Comparison of ENCODE assay signal across 29 cellular contexts in the genomic region with DNA sequence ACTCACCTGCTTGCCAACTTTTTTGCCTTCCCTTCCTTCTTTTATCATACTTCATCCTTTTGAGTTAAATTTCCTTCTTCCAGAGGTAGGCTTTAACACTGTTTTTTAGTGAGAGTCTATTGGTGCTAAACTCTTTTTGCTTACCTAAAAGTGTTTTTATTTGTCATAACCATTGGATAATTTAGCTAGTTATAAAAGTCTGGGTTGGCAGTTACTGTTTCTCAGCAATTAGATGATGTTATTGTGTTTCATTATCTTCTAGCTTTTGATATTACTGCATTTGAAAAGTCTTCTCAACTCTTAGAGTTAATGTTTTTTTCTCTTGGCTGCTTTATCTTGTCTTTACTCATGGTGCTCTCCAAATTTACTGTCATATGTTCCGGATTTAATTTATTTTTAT.
"Had no signal": no experiment of that assay in that cellular context is flagged by ENCODE, and none has a peak within 500 bp of the region (broad histone marks: within the 10 kb centered on the region; RNA-seq: fewer than 3 reads in every experiment).

No MANE protein-coding gene starts in this region.

- DNase-seq: dorsolateral prefrontal cortex; effector CD8-positive, alpha-beta T cell; endodermal cell; foreskin keratinocyte; heart left ventricle; kidney; mucosa of descending colon; naive B cell; nephron progenitor cell; nucleus accumbens; psoas muscle; right cardiac atrium; spleen; stimulated activated CD4-positive, alpha-beta T cell treated with anti-CD3 and anti-CD28 coated beads, Interleukin-4, amount 100 ng/mL, for 4 hours; stimulated activated naive CD8-positive, alpha-beta T cell treated with anti-CD3 and anti-CD28 coated beads, Interleukin-15, Interleukin-2, amounts not matched to agents 100 U/mL and 50 U/mL, for 24 hours; substantia nigra; testis; tibial artery; upper lobe of left lung had no signal

- H3K4me3 ChIP-seq: dorsolateral prefrontal cortex, esophagus muscularis mucosa, gastroesophageal sphincter, heart left ventricle, hepatocyte, lung, mucosa of descending colon, psoas muscle, skin epidermis, spleen, testis, tibial artery, upper lobe of left lung had no signal

- H3K9me3 ChIP-seq: testis, tibial artery had no signal

- H3K27me3 ChIP-seq: dorsolateral prefrontal cortex, esophagus muscularis mucosa, foreskin keratinocyte, gastroesophageal sphincter, heart left ventricle, hepatocyte, spleen, testis, tibial artery, upper lobe of left lung had no signal

- H3K27ac ChIP-seq: dorsolateral prefrontal cortex, esophagus muscularis mucosa, foreskin keratinocyte, gastroesophageal sphincter, heart left ventricle, hepatocyte, psoas muscle, skin epidermis, spleen, testis, tibial artery, upper lobe of left lung had no signal

- H2AFZ ChIP-seq: hepatocyte had no signal

- FAIRE-seq: colon, endothelial cell of umbilical vein, kidney, urothelium cell line had no signal

- H3K4me1 ChIP-seq: foreskin keratinocyte had no signal

- ATAC-seq: foreskin keratinocyte; gastroesophageal sphincter; heart left ventricle; left lobe of liver; mucosa of descending colon; psoas muscle; right cardiac atrium; stimulated activated memory B cell treated with anti-CD40 and anti-IgM and Interleukin-4, amounts not matched to agents 10 μg/mL and 1 μg/mL and 100 μg/mL, for 72 hours; stimulated activated naive CD8-positive, alpha-beta T cell treated with anti-CD3 and anti-CD28 coated beads, Interleukin-15, Interleukin-2, amounts not matched to agents 100 U/mL and 50 U/mL, for 24 hours had no signal

- H3K4me2 ChIP-seq: hepatocyte had no signal

- H3K36me3 ChIP-seq: esophagus muscularis mucosa, gastroesophageal sphincter, heart left ventricle, spleen, tibial artery, upper lobe of left lung had no signal
